Comparison of ENCODE assay signal across 11 cellular contexts in the genomic region with DNA sequence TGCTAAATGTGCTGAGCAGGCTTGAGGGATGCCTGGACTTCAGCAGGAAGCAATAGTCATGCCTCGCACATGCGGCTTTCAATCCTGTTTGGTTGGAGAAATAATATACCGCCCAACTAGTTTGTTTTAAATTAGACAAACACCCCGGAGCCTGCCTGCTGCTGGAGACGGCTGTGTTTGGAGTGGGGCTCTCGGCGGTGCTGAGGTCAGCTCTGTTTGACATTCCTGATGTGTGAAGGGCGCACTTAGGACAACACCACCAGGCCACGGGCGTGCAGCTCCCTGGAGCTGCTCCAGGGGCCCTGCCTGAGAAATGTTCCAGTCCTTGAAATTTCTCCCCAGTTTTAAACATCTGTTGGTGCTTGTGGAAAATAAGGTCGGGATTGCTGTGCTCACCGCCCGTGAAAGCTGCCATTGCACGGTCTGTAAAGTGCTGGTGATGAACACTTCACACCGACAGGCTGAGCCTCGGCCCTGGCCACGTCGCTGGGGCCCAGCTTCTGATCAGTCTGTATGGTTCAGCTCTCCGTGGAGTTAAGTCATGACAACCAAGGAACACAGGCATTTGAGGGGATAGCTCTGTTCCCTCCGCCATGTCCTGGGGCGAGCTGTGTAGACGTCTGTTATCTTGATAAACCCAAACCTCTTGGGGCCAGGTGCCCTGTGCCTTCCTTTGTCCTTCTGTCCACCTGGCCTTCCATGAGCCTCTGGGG.
DNase-seq lines count a peak whose midpoint lies in the region; ATAC-seq and TF ChIP-seq lines count a peak whose summit lies in the region.
"Had no signal": no experiment of that assay in that cellular context is flagged by ENCODE, and none has a peak within 500 bp of the region (broad histone marks: within the 10 kb centered on the region; RNA-seq: fewer than 3 reads in every experiment).

No MANE protein-coding gene starts in this region.

- H3K36me3 ChIP-seq in right lobe of liver (no peaks in the 10 kb centered on the region), suprapubic skin (no peaks in the 10 kb centered on the region)

- no peak for TF ChIP-seq CTCF in choroid plexus epithelial cell (conservative IDR thresholded peaks at IDR 0.05; ENCODE audit: low read depth, low read length)
- TF ChIP-seq CTCF in right lobe of liver (IDR thresholded peaks at IDR 0.05): no peak
- TF ChIP-seq CTCF in suprapubic skin (IDR thresholded peaks at IDR 0.05): no peak

- H3K27me3 ChIP-seq in right lobe of liver (no peaks in the 10 kb centered on the region), suprapubic skin (no peaks in the 10 kb centered on the region)

- TF ChIP-seq POLR2A in right lobe of liver (IDR thresholded peaks at IDR 0.05): no peak
- no peak for TF ChIP-seq POLR2A in suprapubic skin (IDR thresholded peaks at IDR 0.05)

- WGBS in right lobe of liver (ENCODE audit: insufficient coverage, low coverage, low lambda C conversion rate, missing lambda C conversion rate): 20% methylated on average over 9 of the region's 22 CpGs
- 76% methylated on average over 6 of the region's 22 CpGs for WGBS in suprapubic skin

- no peak overlapping the region for H3K27ac ChIP-seq in right lobe of liver
- peak overlapping the region; percentile 84 for H3K27ac ChIP-seq in suprapubic skin
- H3K27ac ChIP-seq: A549 had no signal

- H3K9me3 ChIP-seq in right lobe of liver (no peaks in the 10 kb centered on the region), suprapubic skin (no peaks in the 10 kb centered on the region)

- H3K4me1 ChIP-seq in right lobe of liver (no peaks in the 10 kb centered on the region), suprapubic skin (peaks cover 38% of the 10 kb centered on the region)
- H3K4me1 ChIP-seq: A549 had no signal

- ATAC-seq in right lobe of liver (peak in 1 of 4 donors; percentile 26), GM21825 (IDR thresholded peaks at IDR 0.05; ENCODE audit: unreplicated experiment) (no peak)
- ATAC-seq: A549 had no signal

- H3K4me3 ChIP-seq in choroid plexus epithelial cell (ENCODE audit: low read depth, low read length) (no peak overlapping the region), right lobe of liver (no peak overlapping the region), suprapubic skin (no peak overlapping the region)
- H3K4me3 ChIP-seq: A549 had no signal

- TF ChIP-seq EP300 in suprapubic skin (IDR thresholded peaks at IDR 0.05): no peak

- intact Hi-C loops in right lobe of liver (cut with DNase I): no loop called here

- peak; percentile 1 for DNase-seq in activated CD4-positive, alpha-beta T cell treated with anti-CD3 and anti-CD28 coated beads for 1 hour
- DNase-seq in activated CD4-positive, alpha-beta T cell treated with anti-CD3 and anti-CD28 coated beads, Interleukin-2, amount 50 U/mL, for 48 hours: no peak
- DNase-seq in choroid plexus epithelial cell (ENCODE audit: low read depth): peak; percentile 93
- DNase-seq in right lobe of liver: peak; percentile 11 to 43 (median 40)
- peak; percentile 75 to 88 for DNase-seq in suprapubic skin (ENCODE audit: low spot score in 2 of 2)
- DNase-seq in superior temporal gyrus (ENCODE audit: extremely low spot score): no peak
- DNase-seq in stimulated activated CD4-positive, alpha-beta T cell treated with anti-CD3 and anti-CD28 coated beads, Interleukin-12 subunit alpha, Interleukin-12 subunit beta, amount 100 ng/mL, for 4 hours: no peak
- DNase-seq: RPMI8226; stimulated activated CD4-positive, alpha-beta T cell treated with anti-CD3 and anti-CD28 coated beads, Interleukin-2, amount 100 ng/mL, for 48 hours had no signal

Comparison
In these comparisons a context has a peak if more than half of its experiments do, and no peak if none do; other contexts are left out.
1. DNase-seq: peak in activated CD4-positive, alpha-beta T cell treated with anti-CD3 and anti-CD28 coated beads for 1 hour (single experiment), choroid plexus epithelial cell (single experiment), right lobe of liver (3 of 3) and suprapubic skin (2 of 2); none in activated CD4-positive, alpha-beta T cell treated with anti-CD3 and anti-CD28 coated beads, Interleukin-2, amount 50 U/mL, for 48 hours (0 of 2), superior temporal gyrus (single experiment) and stimulated activated CD4-positive, alpha-beta T cell treated with anti-CD3 and anti-CD28 coated beads, Interleukin-12 subunit alpha, Interleukin-12 subunit beta, amount 100 ng/mL, for 4 hours (single experiment).